12 cellular contexts compared by ENCODE assay signal in genomic region chr15:26773917-26774316, GRCh38. TPM values are rescaled to one million over a fixed set of nuclear protein-coding genes. Genes with fewer than 3 reads are reported as not detected.
DNase-seq lines count a peak whose midpoint lies in the region; ATAC-seq and TF ChIP-seq lines count a peak whose summit lies in the region.
"Had no signal": no experiment of that assay in that cellular context is flagged by ENCODE, and none has a peak within 500 bp of the region (broad histone marks: within the 10 kb centered on the region; RNA-seq: fewer than 3 reads in every experiment).

No MANE protein-coding gene starts in this region.

- peak overlapping the region; percentile 39; the same call in 1 of the 2 replicates for H3K9ac ChIP-seq in ES-I3 (ENCODE audit: low read depth, low read length)

- H3K36me3 ChIP-seq in BE2C: no peaks in the 10 kb centered on the region
- H3K36me3 ChIP-seq in ES-I3 (ENCODE audit: insufficient read depth, low read length): no peaks in the 10 kb centered on the region

- TF ChIP-seq CTCF in BE2C (IDR thresholded peaks at IDR 0.05; ENCODE audit: low read depth, low read length): no peak

- H3K4me3 Mint-ChIP-seq in naive thymus-derived CD8-positive, alpha-beta T cell: peak overlapping the region in 7 of 10 donors; percentile 18 to 84 (median 72)
- H3K4me3 Mint-ChIP-seq: activated T-helper 17 cell treated with anti-CD3 and anti-CD28 coated beads, Interleukin-2, amount 50 U/mL, for 72 hours; central memory CD8-positive, alpha-beta T cell; stimulated activated effector memory CD8-positive, alpha-beta T cell treated with anti-CD3 and anti-CD28 coated beads, Interleukin-12 subunit alpha, Interleukin-12 subunit beta, amount 100 ng/mL, for 72 hours had no signal

- H3K4me1 Mint-ChIP-seq in naive thymus-derived CD8-positive, alpha-beta T cell: peaks cover 0 to 6% (median under 1%) of the 10 kb centered on the region in 4 donors
- H3K4me1 Mint-ChIP-seq: activated T-helper 17 cell treated with anti-CD3 and anti-CD28 coated beads, Interleukin-2, amount 50 U/mL, for 72 hours; central memory CD8-positive, alpha-beta T cell; stimulated activated effector memory CD8-positive, alpha-beta T cell treated with anti-CD3 and anti-CD28 coated beads, Interleukin-12 subunit alpha, Interleukin-12 subunit beta, amount 100 ng/mL, for 72 hours had no signal

- H3K27me3 Mint-ChIP-seq in naive thymus-derived CD8-positive, alpha-beta T cell: peaks cover 34 to 68% (median 36%) of the 10 kb centered on the region in 5 donors
- H3K27me3 Mint-ChIP-seq: central memory CD8-positive, alpha-beta T cell had no signal

- ATAC-seq in naive thymus-derived CD8-positive, alpha-beta T cell: no peak
- ATAC-seq in GM19395 (IDR thresholded peaks at IDR 0.05; ENCODE audit: unreplicated experiment) (no peak), GM18511 (IDR thresholded peaks at IDR 0.05; ENCODE audit: unreplicated experiment) (no peak)
- ATAC-seq: activated T-helper 17 cell treated with anti-CD3 and anti-CD28 coated beads, Interleukin-2, amount 50 U/mL, for 72 hours; stimulated activated effector memory CD8-positive, alpha-beta T cell treated with anti-CD3 and anti-CD28 coated beads, Interleukin-12 subunit alpha, Interleukin-12 subunit beta, amount 100 ng/mL, for 72 hours had no signal

- H3K4me3 ChIP-seq in BE2C (ENCODE audit: low read depth, low read length): peak overlapping the region; percentile 53

- H3K4me1 ChIP-seq in BE2C: no peaks in the 10 kb centered on the region; the same call in 1 of the 2 replicates
- peaks cover 20% of the 10 kb centered on the region for H3K4me1 ChIP-seq in ES-I3 (ENCODE audit: insufficient read depth, low read length)

- POLR2A ChIA-PET in naive thymus-derived CD8-positive, alpha-beta T cell (lab: Charles Lee): no interaction called here

- no peaks in the 10 kb centered on the region for H3K9me3 ChIP-seq in BE2C
- H3K9me3 ChIP-seq in ES-I3 (ENCODE audit: control insufficient read depth, insufficient read depth, low read length): no peaks in the 10 kb centered on the region

- DNase-seq in BE2C (no peak), cerebellar cortex (ENCODE audit: low spot score) (peak; percentile 21)
- DNase-seq in naive thymus-derived CD8-positive, alpha-beta T cell: no peak
- DNase-seq in effector CD4-positive, alpha-beta T cell: no peak
- DNase-seq: NCI-H526 treated with DMSO at 0.1 percent for 48 hours, SIG-M5 had no signal

- peaks cover 0 to 13% (median 0%) of the 10 kb centered on the region in 3 donors for H3K36me3 Mint-ChIP-seq in naive thymus-derived CD8-positive, alpha-beta T cell
- H3K36me3 Mint-ChIP-seq: stimulated activated effector memory CD8-positive, alpha-beta T cell treated with anti-CD3 and anti-CD28 coated beads, Interleukin-12 subunit alpha, Interleukin-12 subunit beta, amount 100 ng/mL, for 72 hours had no signal

- no peak overlapping the region for H3K27ac Mint-ChIP-seq in naive thymus-derived CD8-positive, alpha-beta T cell
- H3K27ac Mint-ChIP-seq: activated T-helper 17 cell treated with anti-CD3 and anti-CD28 coated beads, Interleukin-2, amount 50 U/mL, for 72 hours; stimulated activated effector memory CD8-positive, alpha-beta T cell treated with anti-CD3 and anti-CD28 coated beads, Interleukin-12 subunit alpha, Interleukin-12 subunit beta, amount 100 ng/mL, for 72 hours had no signal

- no peaks in the 10 kb centered on the region for H3K27me3 ChIP-seq in BE2C

- peaks cover 0 to 15% (median 9%) of the 10 kb centered on the region in 9 donors for H3K9me3 Mint-ChIP-seq in naive thymus-derived CD8-positive, alpha-beta T cell

RNA-seq across cellular contexts. Expression of gene GABRB3, which starts 1.1 kb away (rescaled TPM):
- polyA plus RNA-seq in BE2C (2012; ENCODE audit: insufficient read depth, insufficient read length, low read depth): 61.2 TPM
- not detected for total RNA-seq in naive thymus-derived CD8-positive, alpha-beta T cell
- not detected for polyA plus RNA-seq in naive thymus-derived CD8-positive, alpha-beta T cell
